In genomic region chr2:82128051-82128450, GRCh38 we compare ENCODE assay signal across 3 cellular contexts.
TF ChIP-seq lines count a peak whose summit lies in the region.

No MANE protein-coding gene starts in this region.

TF ChIP-seq in HepG2, 621 proteins besides CTCF, POLR2A, EP300 and RAD21:
- TF ChIP-seq NFATC3 (CRISPR knock-in tag; IDR thresholded peaks at IDR 0.05) = no peak
- no peak for TF ChIP-seq BRCA1 (CRISPR knock-in tag; IDR thresholded peaks at IDR 0.05)
- TF ChIP-seq ZNF280D (CRISPR knock-in tag; IDR thresholded peaks at IDR 0.05) = no peak
- TF ChIP-seq HNRNPLL (IDR thresholded peaks at IDR 0.05; ENCODE audit: low read depth, low read length, poor library complexity, severe bottlenecking) = no peak
- TF ChIP-seq PBX3 (CRISPR knock-in tag; IDR thresholded peaks at IDR 0.05; ENCODE audit: borderline replicate concordance) = no peak
- peak; percentile 72; the same call in 1 of the 2 replicates for TF ChIP-seq RAD51 (IDR thresholded peaks at IDR 0.05; ENCODE audit: borderline replicate concordance)

TF ChIP-seq in GM12878, 131 proteins besides CTCF, POLR2A, EP300 and RAD21:
- TF ChIP-seq RAD51 (IDR thresholded peaks at IDR 0.05) (peak; percentile 41; the same call in 1 of the 2 replicates), MYC (IDR thresholded peaks at IDR 0.05; ENCODE audit: insufficient read depth, insufficient read length, insufficient replicate concordance, low read length, severe bottlenecking) (no peak)
TF ChIP-seq in GM12878: peak in this region for 1.

TF ChIP-seq in K562, 482 proteins besides CTCF, POLR2A, EP300 and RAD21:
- TF ChIP-seq GABPB2 (CRISPR knock-in tag; conservative IDR thresholded peaks at IDR 0.05) (no peak), BCOR (IDR thresholded peaks at IDR 0.05) (no peak), MCM3 (IDR thresholded peaks at IDR 0.05) (no peak), TFE3 (CRISPR knock-in tag; IDR thresholded peaks at IDR 0.05) (peak; percentile 83), HBP1 (CRISPR knock-in tag; IDR thresholded peaks at IDR 0.05) (no peak)
